31 cellular contexts compared by ENCODE assay signal in the genomic region with DNA sequence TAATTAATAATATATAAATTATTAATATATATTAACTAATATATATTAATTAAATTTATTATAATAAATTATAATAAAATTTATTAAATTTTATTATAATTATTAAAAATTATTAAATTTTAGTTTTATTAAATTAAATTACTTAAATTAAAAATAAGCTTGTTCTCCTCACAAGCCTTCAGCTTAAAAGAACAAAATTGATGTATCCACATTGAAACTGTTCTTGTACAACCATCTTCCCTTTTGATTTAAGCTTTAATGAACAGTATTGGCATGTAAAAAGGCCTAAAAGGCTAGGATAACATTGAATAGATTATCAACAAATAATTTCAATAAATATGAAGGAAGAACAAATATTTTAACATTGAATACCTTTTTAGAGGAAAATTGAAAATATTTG.
"Had no signal": no experiment of that assay in that cellular context is flagged by ENCODE, and none has a peak within 500 bp of the region (broad histone marks: within the 10 kb centered on the region; RNA-seq: fewer than 3 reads in every experiment).

No MANE protein-coding gene starts in this region.

- H3K27ac ChIP-seq: brain microvascular endothelial cell, epithelial cell of prostate, esophagus squamous epithelium, gastroesophageal sphincter, heart right ventricle, hepatocyte had no signal

- H3K4me3 ChIP-seq: esophagus squamous epithelium, gastroesophageal sphincter, heart right ventricle, hepatocyte had no signal

- H3K9me3 ChIP-seq: esophagus squamous epithelium, gastroesophageal sphincter had no signal

- H3K4me1 ChIP-seq: esophagus squamous epithelium, gastroesophageal sphincter, heart right ventricle had no signal

- H3K36me3 ChIP-seq: brain microvascular endothelial cell, esophagus squamous epithelium, gastroesophageal sphincter, heart right ventricle had no signal

- DNase-seq: activated CD4-positive, alpha-beta memory T cell treated with anti-CD3 and anti-CD28 coated beads, Interleukin-2, amount 10 ng/mL, durations not matched to agents 7 days and 5 days; activated CD4-positive, alpha-beta T cell treated with anti-CD3 and anti-CD28 coated beads for 1 hour; activated CD4-positive, alpha-beta T cell treated with anti-CD3 and anti-CD28 coated beads for 4 hours; activated CD4-positive, alpha-beta T cell treated with anti-CD3 and anti-CD28 coated beads, Interleukin-2, amount 10 ng/mL, durations not matched to agents 7 days and 5 days; activated CD4-positive, alpha-beta T cell treated with anti-CD3 and anti-CD28 coated beads, Interleukin-2, amount 50 U/mL, for 4 hours; activated CD8-positive, alpha-beta memory T cell treated with anti-CD3 and anti-CD28 coated beads, Interleukin-2, amount 50 U/mL, for 48 hours; activated gamma-delta T cell; activated naive CD4-positive, alpha-beta T cell; activated naive CD4-positive, alpha-beta T cell treated with anti-CD3 and anti-CD28 coated beads, Interleukin-2, amount 10 ng/mL, durations not matched to agents 7 days and 5 days; activated naive CD8-positive, alpha-beta T cell treated with anti-CD3 and anti-CD28 coated beads, Interleukin-2, amount 10 ng/mL, durations not matched to agents 7 days and 5 days; activated T-cell treated with anti-CD3 and anti-CD28 coated beads for 4 hours; activated T-cell treated with anti-CD3 and anti-CD28 coated beads, Interleukin-2, amount 50 U/mL, for 24 hours; activated T-cell treated with anti-CD3 and anti-CD28 coated beads, Interleukin-2, amount 50 U/mL, for 72 hours; amniotic stem cell; anterior cingulate cortex; brain microvascular endothelial cell; cortex of kidney; dermis blood vessel endothelial cell; effector CD4-positive, alpha-beta T cell; effector memory CD8-positive, alpha-beta T cell; esophagus squamous epithelium; foreskin melanocyte; heart right ventricle; T-helper 17 cell; T1000 had no signal

- H3K27me3 ChIP-seq: brain microvascular endothelial cell, esophagus squamous epithelium, gastroesophageal sphincter, heart right ventricle, hepatocyte had no signal

- FAIRE-seq: astrocyte, bronchial epithelial cell, endothelial cell of umbilical vein had no signal
